In the genomic region with DNA sequence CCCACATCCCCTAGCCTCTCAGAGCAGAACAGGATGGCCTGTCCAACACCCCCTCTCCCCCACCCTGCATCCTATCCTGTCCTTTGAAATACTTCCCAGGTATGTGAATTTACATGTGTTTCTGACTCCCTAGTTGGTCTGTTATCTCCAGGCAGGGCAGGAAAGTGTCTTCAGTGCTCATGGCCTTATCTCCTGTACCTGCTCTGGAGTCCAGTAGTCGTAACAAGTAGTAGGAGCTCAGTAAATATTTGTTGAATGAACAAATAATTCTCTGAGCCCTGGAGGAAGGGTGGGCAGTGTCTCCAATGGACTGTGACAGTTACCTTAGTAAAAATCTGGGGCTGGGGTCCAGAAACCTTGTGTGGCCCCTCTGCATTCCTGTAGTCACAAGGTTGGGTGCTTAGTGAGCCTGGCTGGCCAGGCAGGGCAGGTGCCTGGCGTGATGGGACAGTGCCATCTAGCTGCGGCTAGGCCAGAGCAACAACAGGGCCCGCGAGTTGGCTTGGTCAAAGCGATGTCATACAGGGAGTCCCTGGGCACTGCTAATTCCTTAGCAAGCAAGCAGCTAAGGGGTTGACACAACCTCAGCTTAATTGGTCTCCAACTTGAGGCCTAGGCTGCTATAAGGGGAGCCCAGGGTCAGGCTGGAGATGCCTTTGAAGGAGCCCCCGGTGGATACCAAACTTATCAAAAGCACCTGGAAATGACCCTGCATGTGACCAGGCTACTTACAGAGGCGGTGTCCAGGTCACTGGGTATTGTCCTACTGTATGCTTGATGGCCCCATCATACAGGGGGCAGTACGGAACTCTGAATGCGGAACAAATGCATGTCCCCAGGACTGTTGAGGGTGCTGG, we compare ENCODE assay signal across 8 cellular contexts.
A peak's percentile ranks its signal among the peaks of the same experiment; 100 is the strongest.
DNase-seq lines count a peak whose midpoint lies in the region; ATAC-seq and TF ChIP-seq lines count a peak whose summit lies in the region.

No MANE protein-coding gene starts in this region.

- no peak overlapping the region for H3K4me3 Mint-ChIP-seq in nephron

- intact Hi-C loops in thyroid gland (cut with DNase I), result loop anchor here (2.0 kb wide), 1 partner anchor 87 kb away; no protein-coding TSS in a partner anchor

- no peak for TF ChIP-seq POLR2A in thyroid gland (IDR thresholded peaks at IDR 0.05)

- H3K27ac Mint-ChIP-seq in nephron, result peak overlapping the region in 2 of 3 experiments; percentile 52 to 88

- TF ChIP-seq CTCF in GM12875 (IDR thresholded peaks at IDR 0.05; ENCODE audit: borderline replicate concordance, insufficient read depth, low read depth, low read length) (peak; percentile 93), nephron (IDR thresholded peaks at IDR 0.05; ENCODE audit: unreplicated experiment in 3 of 3) (peak; percentile 85 to 87 (median 86)), thyroid gland (IDR thresholded peaks at IDR 0.05) (peak; percentile 32 to 96 (median 84))

- no peak overlapping the region for H3K27ac ChIP-seq in thyroid gland

- H3K4me1 ChIP-seq in thyroid gland, result no peaks in the 10 kb centered on the region

- H3K4me1 Mint-ChIP-seq in nephron, result peaks cover 34% of the 10 kb centered on the region

- H3K9me3 ChIP-seq in thyroid gland, result no peaks in the 10 kb centered on the region

- no peak overlapping the region for H3K4me3 ChIP-seq in GM12875 (ENCODE audit: low read depth, low read length)
- H3K4me3 ChIP-seq in thyroid gland (replicated peaks in 1 of 3), result no peak overlapping the region

- ATAC-seq in HG03460 (IDR thresholded peaks at IDR 0.05; ENCODE audit: unreplicated experiment), result peak; percentile 71

- WGBS in thyroid gland, 2 donors, result 55 to 93% methylated on average over 5 of the region's 10 CpGs

- no peaks in the 10 kb centered on the region for H3K36me3 Mint-ChIP-seq in nephron (ENCODE audit: low read depth)

- H3K27me3 ChIP-seq in thyroid gland, result no peaks in the 10 kb centered on the region

- H3K9me3 Mint-ChIP-seq in nephron, result no peaks in the 10 kb centered on the region

- peaks cover 20% of the 10 kb centered on the region for H3K27me3 Mint-ChIP-seq in nephron (ENCODE audit: low read depth)

- no peaks in the 10 kb centered on the region for H3K36me3 ChIP-seq in thyroid gland

- DNase-seq in A172 (ENCODE audit: low spot score) (peak; percentile 72), NOMO-1 treated with dmso at 0.1 percent for 144 hours (lab: John Stamatoyannopoulos, UW; ENCODE audit: unreplicated experiment) (peak; percentile 13), fibroblast of gingiva (ENCODE audit: low read depth) (peak; percentile 51), thyroid gland (peak; percentile 82 to 84)
- DNase-seq in activated CD8-positive, alpha-beta memory T cell treated with anti-CD3 and anti-CD28 coated beads, Interleukin-2, amount 50 U/mL, for 48 hours, result peak; percentile 68

Comparison
In these comparisons a context has a peak if more than half of its experiments do, and no peak if none do; other contexts are left out.
1. DNase-seq: peak in every context shown above with its lines; median percentile 83 in thyroid gland; 72 in A172; 68 in activated CD8-positive, alpha-beta memory T cell treated with anti-CD3 and anti-CD28 coated beads, Interleukin-2, amount 50 U/mL, for 48 hours; 51 in fibroblast of gingiva; 13 in NOMO-1 treated with dmso at 0.1 percent for 144 hours.